ENCODE assay signal across 25 cellular contexts in the genomic region with DNA sequence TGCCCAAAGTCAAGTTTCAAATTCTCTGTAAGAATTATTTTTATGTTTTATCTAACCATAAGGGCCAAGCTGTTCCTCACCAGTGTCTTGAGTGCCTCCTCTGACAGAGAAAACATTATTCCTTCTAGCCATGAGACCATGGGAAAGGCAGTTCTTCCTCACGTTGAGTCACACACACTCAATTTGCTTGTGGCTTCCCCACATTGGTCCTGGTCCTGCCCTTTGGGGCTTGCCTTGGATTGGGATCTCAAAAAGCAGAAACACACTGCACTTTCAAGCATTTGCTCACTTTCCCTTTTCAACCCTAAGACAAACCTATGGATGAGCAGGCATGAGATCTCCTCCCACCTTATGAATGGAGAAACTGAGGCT.
"Had no signal": no experiment of that assay in that cellular context is flagged by ENCODE, and none has a peak within 500 bp of the region (broad histone marks: within the 10 kb centered on the region; RNA-seq: fewer than 3 reads in every experiment).

No MANE protein-coding gene starts in this region.

- H3K4me3 Mint-ChIP-seq: activated CD8-positive, alpha-beta memory T cell treated with anti-CD3 and anti-CD28 coated beads, Interleukin-2, amount 10 ng/mL, durations not matched to agents 7 days and 5 days; activated CD8-positive, alpha-beta T cell treated with anti-CD3 and anti-CD28 coated beads, Interleukin-2, amount 10 ng/mL, durations not matched to agents 7 days and 5 days; activated naive CD4-positive, alpha-beta T cell treated with anti-CD3 and anti-CD28 coated beads, Interleukin-2, amount 50 U/mL, for 24 hours; activated T-cell treated with anti-CD3 and anti-CD28 coated beads, Interleukin-2, amount 50 U/mL, for 24 hours; activated T-helper 1 cell treated with anti-CD3 and anti-CD28 coated beads, Interleukin-12 subunit alpha, Interleukin-12 subunit beta, Interleukin-2, Interleukin-4 antibody, amounts not matched to agents 30 ng/mL and 10 ng/mL and 1 ng/mL, durations not matched to agents 14 hours and 24 hours and 36 hours; WTC11 had no signal

- FAIRE-seq: bronchial epithelial cell had no signal

- H3K9me3 ChIP-seq: Peyer's patch, SJSA1 had no signal

- H3K9me3 Mint-ChIP-seq: activated naive CD4-positive, alpha-beta T cell treated with anti-CD3 and anti-CD28 coated beads, Interleukin-2, amount 50 U/mL, for 24 hours; activated T-cell treated with anti-CD3 and anti-CD28 coated beads, Interleukin-2, amount 50 U/mL, for 24 hours; activated T-helper 1 cell treated with anti-CD3 and anti-CD28 coated beads, Interleukin-12 subunit alpha, Interleukin-12 subunit beta, Interleukin-2, Interleukin-4 antibody, amounts not matched to agents 30 ng/mL and 10 ng/mL and 1 ng/mL, durations not matched to agents 14 hours and 24 hours and 36 hours had no signal

- H3K27me3 Mint-ChIP-seq: activated CD8-positive, alpha-beta memory T cell treated with anti-CD3 and anti-CD28 coated beads, Interleukin-2, amount 10 ng/mL, durations not matched to agents 7 days and 5 days; activated naive CD4-positive, alpha-beta T cell treated with anti-CD3 and anti-CD28 coated beads, Interleukin-2, amount 50 U/mL, for 24 hours; activated T-cell treated with anti-CD3 and anti-CD28 coated beads, Interleukin-2, amount 50 U/mL, for 24 hours had no signal

- H3K27me3 ChIP-seq: Peyer's patch, SJSA1 had no signal

- H3K36me3 ChIP-seq: Peyer's patch, SJSA1 had no signal

- H3K4me1 Mint-ChIP-seq: activated CD8-positive, alpha-beta memory T cell treated with anti-CD3 and anti-CD28 coated beads, Interleukin-2, amount 10 ng/mL, durations not matched to agents 7 days and 5 days; activated naive CD4-positive, alpha-beta T cell treated with anti-CD3 and anti-CD28 coated beads, Interleukin-2, amount 50 U/mL, for 24 hours; WTC11 had no signal

- DNase-seq: activated CD4-positive, alpha-beta T cell treated with anti-CD3 and anti-CD28 coated beads for 48 hours; activated CD4-positive, alpha-beta T cell treated with anti-CD3 and anti-CD28 coated beads, Interleukin-2, amount 50 U/mL, for 4 hours; activated CD4-positive, CD25-positive, alpha-beta regulatory T cell treated with anti-CD3 and anti-CD28 coated beads, Interleukin-2, amount 50 U/mL, for 72 hours; activated CD8-positive, alpha-beta memory T cell treated with anti-CD3 and anti-CD28 coated beads, Interleukin-2, amount 10 ng/mL, durations not matched to agents 7 days and 5 days; activated CD8-positive, alpha-beta T cell treated with anti-CD3 and anti-CD28 coated beads, Interleukin-2, amount 10 ng/mL, durations not matched to agents 7 days and 5 days; activated effector memory CD4-positive, alpha-beta T cell treated with Interleukin-2 at 50 U/mL for 16 hours; activated naive CD4-positive, alpha-beta T cell; activated T-cell treated with anti-CD3 and anti-CD28 coated beads, Interleukin-2, amount 50 U/mL, for 24 hours; aorta; central memory CD4-positive, alpha-beta T cell; KBM-7; NCI-H1092 treated with DMSO at 0.1 percent for 48 hours; NCI-H1436; NCI-H187; NCI-H2081; NCI-H446; NCI-H524; Peyer's patch; Right ventricle myocardium superior; SW 1271 had no signal

- H3K27ac Mint-ChIP-seq: activated CD8-positive, alpha-beta memory T cell treated with anti-CD3 and anti-CD28 coated beads, Interleukin-2, amount 10 ng/mL, durations not matched to agents 7 days and 5 days; activated CD8-positive, alpha-beta T cell treated with anti-CD3 and anti-CD28 coated beads, Interleukin-2, amount 10 ng/mL, durations not matched to agents 7 days and 5 days; activated T-cell treated with anti-CD3 and anti-CD28 coated beads, Interleukin-2, amount 50 U/mL, for 24 hours; activated T-helper 1 cell treated with anti-CD3 and anti-CD28 coated beads, Interleukin-12 subunit alpha, Interleukin-12 subunit beta, Interleukin-2, Interleukin-4 antibody, amounts not matched to agents 30 ng/mL and 10 ng/mL and 1 ng/mL, durations not matched to agents 14 hours and 24 hours and 36 hours; WTC11 had no signal

- H3K27ac ChIP-seq: Peyer's patch, SJSA1 had no signal

- H3K4me3 ChIP-seq: Peyer's patch, SJSA1 had no signal

- H3K36me3 Mint-ChIP-seq: activated CD8-positive, alpha-beta memory T cell treated with anti-CD3 and anti-CD28 coated beads, Interleukin-2, amount 10 ng/mL, durations not matched to agents 7 days and 5 days; activated naive CD4-positive, alpha-beta T cell treated with anti-CD3 and anti-CD28 coated beads, Interleukin-2, amount 50 U/mL, for 24 hours; WTC11 had no signal
